8 cellular contexts compared by ENCODE assay signal in the genomic region with DNA sequence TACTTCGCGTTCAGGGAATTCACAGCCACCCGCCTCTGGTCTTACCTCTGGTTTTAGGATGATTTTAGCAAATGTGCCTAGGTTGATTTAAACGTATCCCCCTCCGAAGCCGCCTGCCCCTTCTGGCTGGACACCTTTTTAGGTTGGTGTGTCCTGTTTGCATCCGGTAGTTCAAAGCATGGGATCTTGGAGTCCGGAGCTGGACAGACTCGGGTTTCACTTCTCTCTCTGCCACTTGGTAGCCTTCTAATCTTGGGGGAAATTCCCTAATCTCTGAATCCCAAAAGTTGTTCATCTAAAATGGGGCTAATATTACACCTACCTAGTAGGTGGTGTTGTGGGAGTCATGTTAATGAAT. TPM values are rescaled to one million over a fixed set of nuclear protein-coding genes. Genes with fewer than 3 reads are reported as not detected.
DNase-seq lines count a peak whose midpoint lies in the region; ATAC-seq and TF ChIP-seq lines count a peak whose summit lies in the region.

No MANE protein-coding gene starts in this region.

- no peaks in the 10 kb centered on the region for H4K20me1 ChIP-seq in osteoblast (ENCODE audit: insufficient read depth, low read length)

- H3K27ac ChIP-seq in KOPT-K1 (ENCODE audit: low read depth, low read length, poor library complexity, severe bottlenecking) (peak overlapping the region; percentile 87), ectodermal cell (ENCODE audit: insufficient read depth, low read depth, low read length, poor library complexity, severe bottlenecking) (no peak overlapping the region), osteoblast (ENCODE audit: low read depth, low read length) (peak overlapping the region; percentile 19)

- H3K36me3 ChIP-seq in KOPT-K1 (ENCODE audit: insufficient read depth, low read length) (peaks cover 42% of the 10 kb centered on the region), ectodermal cell (ENCODE audit: control insufficient read depth, insufficient read depth, low read length) (peaks cover 12% of the 10 kb centered on the region), osteoblast (ENCODE audit: insufficient read depth, low read length) (peaks cover 4% of the 10 kb centered on the region)

- H3K4me2 ChIP-seq in osteoblast (ENCODE audit: insufficient read depth, low read length): peak overlapping the region; percentile 84

- H3K9me3 ChIP-seq in KOPT-K1 (ENCODE audit: insufficient read depth, low read length, poor library complexity, severe bottlenecking): no peaks in the 10 kb centered on the region
- H3K9me3 ChIP-seq in ectodermal cell (ENCODE audit: control insufficient read depth, low read length): no peaks in the 10 kb centered on the region
- H3K9me3 ChIP-seq in osteoblast (ENCODE audit: low read depth, low read length): no peaks in the 10 kb centered on the region

- peak; percentile 33 for ATAC-seq in GM19395 (IDR thresholded peaks at IDR 0.05; ENCODE audit: unreplicated experiment)

- H3K4me1 ChIP-seq in ectodermal cell (ENCODE audit: control insufficient read depth, insufficient read depth, low read length) (peaks cover 9% of the 10 kb centered on the region), osteoblast (ENCODE audit: insufficient read depth, low read length) (peaks cover 15% of the 10 kb centered on the region)

- WGBS in ectodermal cell, 2 experiments: 0% methylated on average over 9 of the region's 9 CpGs

- CTCF ChIA-PET in AG04449 (lab: Yijun Ruan, JAX): interaction anchor here (1.1 to 3.3 kb wide), 7 partner anchors 8 to 56 kb away, joined by 3 to 26 read pairs (median 4); no protein-coding TSS in a partner anchor

- H3K4me3 ChIP-seq in AG04449 (ENCODE audit: low read depth, low read length) (peak overlapping the region; percentile 95), ectodermal cell (ENCODE audit: insufficient read depth, low read depth, low read length) (peak overlapping the region; percentile 69), osteoblast (ENCODE audit: insufficient read depth, low read length) (peak overlapping the region; percentile 90)

- POLR2A ChIA-PET in AG04449 (lab: Yijun Ruan, JAX): interaction anchor here (0.8 kb wide), 1 partner anchor 11 kb away, joined by 3 read pairs; no protein-coding TSS in a partner anchor

- H3K79me2 ChIP-seq in osteoblast (ENCODE audit: insufficient read depth, low read length): peaks cover 22% of the 10 kb centered on the region

- TF ChIP-seq CTCF in AG04449 (IDR thresholded peaks at IDR 0.05; ENCODE audit: insufficient read depth, low read length, missing control alignments) (no peak), osteoblast (IDR thresholded peaks at IDR 0.05; ENCODE audit: extremely low read depth, low read depth, low read length) (no peak)

- DNase-seq in AG04449 (ENCODE audit: low read depth, low spot score): no peak
- peak; percentile 62 for DNase-seq in osteoblast (ENCODE audit: insufficient read length, low spot score, missing footprints)
- no peak for DNase-seq in SW 1271 (lab: John Stamatoyannopoulos, UW)
- no peak for DNase-seq in dermis blood vessel endothelial cell
- DNase-seq in inferior parietal cortex (ENCODE audit: extremely low spot score): no peak

- peak overlapping the region; percentile 98 for H2AFZ ChIP-seq in osteoblast (ENCODE audit: low read length)

- H3K27me3 ChIP-seq in ectodermal cell (ENCODE audit: control insufficient read depth, insufficient read depth, low read length, poor library complexity, severe bottlenecking) (no peaks in the 10 kb centered on the region), osteoblast (ENCODE audit: insufficient read depth, low read length) (no peaks in the 10 kb centered on the region)

RNA-seq across cellular contexts. Expression of a gene that starts 0.7 kb away (rescaled TPM):
- 126 TPM for polyA plus RNA-seq in ectodermal cell (2013, experiment 1 of 4)
- polyA plus RNA-seq in ectodermal cell (2013, experiment 2 of 4): 115 TPM
- 82.0 TPM for polyA plus RNA-seq in ectodermal cell (2013, experiment 3 of 4)
- 78.9 TPM for polyA plus RNA-seq in ectodermal cell (2013, experiment 4 of 4)
- total RNA-seq in osteoblast: 11.8 and 59.4 TPM in 2 replicates
- total RNA-seq in dermis blood vessel endothelial cell: 23.1 and 59.0 TPM in 2 replicates

RNA-seq across cellular contexts. Expression of a gene that starts 23.1 kb away (rescaled TPM):
- 0.61 TPM for polyA plus RNA-seq in ectodermal cell (2013, experiment 1 of 4)
- polyA plus RNA-seq in ectodermal cell (2013, experiment 2 of 4): 0.75 TPM
- polyA plus RNA-seq in ectodermal cell (2013, experiment 3 of 4): 0.27 TPM
- polyA plus RNA-seq in ectodermal cell (2013, experiment 4 of 4): 0.77 TPM
- total RNA-seq in osteoblast: under 0.01 TPM in 2 replicates
- total RNA-seq in dermis blood vessel endothelial cell: not detected in 2 replicates
